Comparison of ENCODE assay signal across 13 cellular contexts in the genomic region with DNA sequence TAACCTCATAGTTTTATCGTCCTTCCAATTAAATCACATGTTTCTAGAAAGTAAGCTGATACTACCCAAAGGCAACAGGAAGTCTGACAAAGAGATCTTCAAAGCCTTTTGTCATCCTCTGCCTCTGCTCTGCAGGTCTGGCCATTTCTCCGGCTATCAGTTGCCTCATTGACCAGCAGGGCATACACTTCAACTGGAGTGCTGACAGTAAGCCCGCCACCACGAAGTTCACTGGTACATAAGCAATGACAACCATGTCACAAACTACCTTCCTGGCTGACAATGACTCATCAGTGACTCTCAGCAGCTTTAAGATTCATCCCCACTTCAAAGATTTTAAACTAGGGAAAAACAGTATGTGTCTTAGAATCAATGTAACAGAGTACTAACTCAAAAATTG. TPM values are rescaled to one million over a fixed set of nuclear protein-coding genes. Genes with fewer than 3 reads are reported as not detected.
DNase-seq lines count a peak whose midpoint lies in the region; ATAC-seq, FAIRE-seq and TF ChIP-seq lines count a peak whose summit lies in the region.
"Had no signal": no experiment of that assay in that cellular context is flagged by ENCODE, and none has a peak within 500 bp of the region (broad histone marks: within the 10 kb centered on the region; RNA-seq: fewer than 3 reads in every experiment).

No MANE protein-coding gene starts in this region.

- peaks cover 6% of the 10 kb centered on the region for H3K79me1 ChIP-seq in mesendoderm (ENCODE audit: low read length)

- no CpG with 5 or more reads among the region's 4 CpGs for WGBS in mesendoderm (ENCODE audit: extremely low coverage, insufficient coverage, low lambda C conversion rate)

- H3K9me3 Mint-ChIP-seq in CD4-positive, alpha-beta T cell, result no peaks in the 10 kb centered on the region
- peaks cover 3% of the 10 kb centered on the region for H3K9me3 Mint-ChIP-seq in activated T-helper 1 cell treated with anti-CD3 and anti-CD28 coated beads, Interleukin-12 subunit alpha, Interleukin-12 subunit beta, Interleukin-2, Interleukin-4 antibody, amounts not matched to agents 30 ng/mL and 10 ng/mL and 1 ng/mL, durations not matched to agents 14 hours and 24 hours and 36 hours

- H3K36me3 ChIP-seq in mesendoderm (ENCODE audit: control insufficient read depth, insufficient read depth, low read length), result no peaks in the 10 kb centered on the region

- H3K27ac ChIP-seq in CD4-positive, alpha-beta T cell (ENCODE audit: low read depth, low read length), result no peak overlapping the region
- H3K27ac ChIP-seq in mesendoderm (ENCODE audit: low read depth, low read length), result no peak overlapping the region

- H3K27ac Mint-ChIP-seq in CD4-positive, alpha-beta T cell, result peak overlapping the region; percentile 4
- H3K27ac Mint-ChIP-seq in activated T-helper 1 cell treated with anti-CD3 and anti-CD28 coated beads, Interleukin-12 subunit alpha, Interleukin-12 subunit beta, Interleukin-2, Interleukin-4 antibody, amounts not matched to agents 30 ng/mL and 10 ng/mL and 1 ng/mL, durations not matched to agents 14 hours and 24 hours and 36 hours, result peak overlapping the region; percentile 91

- H3K4me1 Mint-ChIP-seq in CD4-positive, alpha-beta T cell (ENCODE audit: low read depth), result peaks cover 55% of the 10 kb centered on the region
- H3K4me1 Mint-ChIP-seq in activated T-helper 1 cell treated with anti-CD3 and anti-CD28 coated beads, Interleukin-12 subunit alpha, Interleukin-12 subunit beta, Interleukin-2, Interleukin-4 antibody, amounts not matched to agents 30 ng/mL and 10 ng/mL and 1 ng/mL, durations not matched to agents 14 hours and 24 hours and 36 hours (ENCODE audit: low read depth), result peaks cover 46% of the 10 kb centered on the region

- H3K23ac ChIP-seq in mesendoderm (ENCODE audit: low read length), result no peak overlapping the region

- no peaks in the 10 kb centered on the region for H3K4me1 ChIP-seq in mesendoderm (ENCODE audit: control insufficient read depth, low read depth, low read length)

- no peaks in the 10 kb centered on the region for H3K9me3 ChIP-seq in CD4-positive, alpha-beta T cell (ENCODE audit: control insufficient read depth, low read length)

- TF ChIP-seq CTCF in CD4-positive, alpha-beta T cell (IDR thresholded peaks at IDR 0.05), result no peak

- no peaks in the 10 kb centered on the region for H3K27me3 Mint-ChIP-seq in CD4-positive, alpha-beta T cell
- no peaks in the 10 kb centered on the region for H3K27me3 Mint-ChIP-seq in activated T-helper 1 cell treated with anti-CD3 and anti-CD28 coated beads, Interleukin-12 subunit alpha, Interleukin-12 subunit beta, Interleukin-2, Interleukin-4 antibody, amounts not matched to agents 30 ng/mL and 10 ng/mL and 1 ng/mL, durations not matched to agents 14 hours and 24 hours and 36 hours (ENCODE audit: insufficient read depth)

- no peak for DNase-seq in CD4-positive, alpha-beta T cell
- DNase-seq in MV-4-11 (lab: John Stamatoyannopoulos, UW), result peak; percentile 33
- peak; percentile 17 for DNase-seq in activated T-helper 1 cell treated with anti-CD3 and anti-CD28 coated beads, Interleukin-12 subunit alpha, Interleukin-12 subunit beta, Interleukin-2, Interleukin-4 antibody, amounts not matched to agents 30 ng/mL and 10 ng/mL and 1 ng/mL, durations not matched to agents 14 hours and 24 hours and 36 hours (ENCODE audit: low spot score)
- peak; percentile 72 for DNase-seq in mesendoderm
- DNase-seq in kidney glomerular epithelial cell (lab: John Stamatoyannopoulos, UW), result no peak
- DNase-seq in GM19239 (ENCODE audit: insufficient read length, low spot score), result no peak
- DNase-seq in RPMI8226, result no peak
- DNase-seq: GOT3, NCI-H2029 treated with DMSO at 0.1 percent for 48 hours, Right ventricle myocardium superior had no signal

- H2BK120ac ChIP-seq in mesendoderm (ENCODE audit: low read depth, low read length), result no peak overlapping the region

- no peak overlapping the region for H2AK5ac ChIP-seq in mesendoderm (ENCODE audit: low read length)

- no peak overlapping the region for H3K4me3 ChIP-seq in mesendoderm (ENCODE audit: low read length)

- H3K56ac ChIP-seq in mesendoderm (ENCODE audit: low read length), result no peak overlapping the region

- peaks cover 66% of the 10 kb centered on the region for H3K36me3 Mint-ChIP-seq in CD4-positive, alpha-beta T cell (ENCODE audit: low read depth)
- H3K36me3 Mint-ChIP-seq in activated T-helper 1 cell treated with anti-CD3 and anti-CD28 coated beads, Interleukin-12 subunit alpha, Interleukin-12 subunit beta, Interleukin-2, Interleukin-4 antibody, amounts not matched to agents 30 ng/mL and 10 ng/mL and 1 ng/mL, durations not matched to agents 14 hours and 24 hours and 36 hours (ENCODE audit: low read depth), result peaks cover 24% of the 10 kb centered on the region

- no peak overlapping the region for H3K18ac ChIP-seq in mesendoderm (ENCODE audit: low read length)

- no peak overlapping the region for H2BK15ac ChIP-seq in mesendoderm (replicated peaks; ENCODE audit: low read depth)

- no peak overlapping the region for H4K5ac ChIP-seq in mesendoderm (ENCODE audit: low read length)

- H3K4ac ChIP-seq in mesendoderm (ENCODE audit: low read depth, low read length), result no peak overlapping the region

- POLR2A ChIA-PET in CD4-positive, alpha-beta T cell (lab: Charles Lee), result no interaction called here

- H3K27me3 ChIP-seq in CD4-positive, alpha-beta T cell (ENCODE audit: control insufficient read depth, insufficient read depth, low read length), result no peaks in the 10 kb centered on the region
- no peaks in the 10 kb centered on the region for H3K27me3 ChIP-seq in mesendoderm (ENCODE audit: insufficient read depth, low read length, poor library complexity)

- H3K9ac ChIP-seq in mesendoderm (ENCODE audit: low read length), result no peak overlapping the region

- peaks cover 2% of the 10 kb centered on the region for H3K79me2 ChIP-seq in mesendoderm (ENCODE audit: control insufficient read depth, insufficient read depth, low read length)

- CTCF ChIA-PET in CD4-positive, alpha-beta T cell (lab: Charles Lee), result interaction anchor here (1.2 kb wide), 1 partner anchor 43 kb away, joined by 3 read pairs; no protein-coding TSS in a partner anchor

- H3K4me2 ChIP-seq in mesendoderm (ENCODE audit: low read length), result no peak overlapping the region

- no peak for FAIRE-seq in GM19239 (lab: Jason Lieb, UNC)
- FAIRE-seq: GM12892 had no signal

- ATAC-seq in CD4-positive, alpha-beta T cell (ENCODE audit: poor library complexity), result no peak
- ATAC-seq in GM18873 (IDR thresholded peaks at IDR 0.05; ENCODE audit: low FRiP score, unreplicated experiment), result no peak

- H4K8ac ChIP-seq in mesendoderm (ENCODE audit: low read depth, low read length), result no peak overlapping the region

- H3K4me3 Mint-ChIP-seq in CD4-positive, alpha-beta T cell, result no peak overlapping the region
- H3K4me3 Mint-ChIP-seq in activated T-helper 1 cell treated with anti-CD3 and anti-CD28 coated beads, Interleukin-12 subunit alpha, Interleukin-12 subunit beta, Interleukin-2, Interleukin-4 antibody, amounts not matched to agents 30 ng/mL and 10 ng/mL and 1 ng/mL, durations not matched to agents 14 hours and 24 hours and 36 hours, result peak overlapping the region; percentile 63
- H3K4me3 Mint-ChIP-seq: CD14-positive monocyte had no signal

- H2BK5ac ChIP-seq in mesendoderm (ENCODE audit: low read length), result no peak overlapping the region

- intact Hi-C loops in CD4-positive, alpha-beta T cell (cut with DNase I, micrococcal nuclease), result no loop called here
- intact Hi-C loops in activated T-helper 1 cell treated with anti-CD3 and anti-CD28 coated beads, Interleukin-12 subunit alpha, Interleukin-12 subunit beta, Interleukin-2, Interleukin-4 antibody, amounts not matched to agents 30 ng/mL and 10 ng/mL and 1 ng/mL, durations not matched to agents 14 hours and 24 hours and 36 hours (cut with micrococcal nuclease), result loop anchor here (2.0 to 10.0 kb wide), 2 partner anchors 20 to 140 kb away; a partner anchor contains a TSS

RNA-seq across cellular contexts. Expression of a gene that starts 20.6 kb away (rescaled TPM):
- total RNA-seq in CD4-positive, alpha-beta T cell, result 10 to 100 TPM; 40.9 to 43.0 TPM
- total RNA-seq in activated T-helper 1 cell treated with anti-CD3 and anti-CD28 coated beads, Interleukin-12 subunit alpha, Interleukin-12 subunit beta, Interleukin-2, Interleukin-4 antibody, amounts not matched to agents 30 ng/mL and 10 ng/mL and 1 ng/mL, durations not matched to agents 14 hours and 24 hours and 36 hours, result 60.2 and 62.3 TPM in 2 replicates
- polyA plus RNA-seq in mesendoderm (2013, experiment 1 of 2), result 64.5 TPM
- polyA plus RNA-seq in mesendoderm (2013, experiment 2 of 2), result 61.3 TPM

Comparison
In these comparisons a context has a peak if more than half of its experiments do, and no peak if none do; other contexts are left out.
1. DNase-seq: peak in MV-4-11 (single experiment), activated T-helper 1 cell treated with anti-CD3 and anti-CD28 coated beads, Interleukin-12 subunit alpha, Interleukin-12 subunit beta, Interleukin-2, Interleukin-4 antibody, amounts not matched to agents 30 ng/mL and 10 ng/mL and 1 ng/mL, durations not matched to agents 14 hours and 24 hours and 36 hours (single experiment) and mesendoderm (single experiment); none in CD4-positive, alpha-beta T cell (0 of 10), kidney glomerular epithelial cell (single experiment), GM19239 (single experiment) and RPMI8226 (single experiment).